ENCODE assay signal across 30 cellular contexts in the genomic region with DNA sequence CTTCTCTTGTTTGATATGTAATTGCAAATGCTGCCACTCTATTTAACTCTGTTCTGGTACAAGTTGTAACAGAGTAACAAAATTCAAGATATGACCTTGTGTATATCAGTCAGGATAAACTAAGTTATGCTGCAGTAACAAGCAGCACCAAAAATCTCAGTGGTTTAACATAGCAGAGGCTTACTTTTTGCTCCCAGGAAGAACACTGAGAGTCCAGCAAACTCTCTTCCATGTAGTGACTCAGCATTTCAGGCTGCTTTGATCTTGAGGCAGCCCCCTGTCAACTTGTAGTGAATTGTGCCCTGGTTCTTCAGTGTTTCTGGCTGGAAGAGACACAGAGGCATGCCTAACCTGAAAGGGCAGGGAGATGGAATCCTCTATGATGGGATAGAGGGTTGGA.
"Had no signal": no experiment of that assay in that cellular context is flagged by ENCODE, and none has a peak within 500 bp of the region (broad histone marks: within the 10 kb centered on the region; RNA-seq: fewer than 3 reads in every experiment).

No MANE protein-coding gene starts in this region.

- H3K36me3 ChIP-seq: gastroesophageal sphincter, prostate gland, right atrium auricular region, sigmoid colon, thyroid gland, vagina had no signal

- H3K4me3 Mint-ChIP-seq: dendritic cell treated with granulocyte-macrophage colony-stimulating factor and Interleukin-4, amounts not matched to agents 40 ng/mL and 50 ng/mL, for 4 days; endodermal cell; memory B cell; mesothelial cell of epicardium; naive B cell; natural killer cell treated with Interleukin-12 subunit alpha and Interleukin-12 subunit beta and Interleukin-15 and Interleukin-18, amount 100 ng/mL, for 72 hours; neural crest cell; stimulated activated effector memory CD8-positive, alpha-beta T cell treated with anti-CD3 and anti-CD28 coated beads, Interleukin-12 subunit alpha, Interleukin-12 subunit beta, amount 100 ng/mL, for 72 hours had no signal

- H3K27me3 Mint-ChIP-seq: dendritic cell treated with granulocyte-macrophage colony-stimulating factor and Interleukin-4, amounts not matched to agents 40 ng/mL and 50 ng/mL, for 4 days; naive B cell had no signal

- FAIRE-seq: kidney had no signal

- H3K9ac ChIP-seq: parathyroid adenoma had no signal

- H3K4me2 ChIP-seq: hepatocyte had no signal

- H3K36me3 Mint-ChIP-seq: mesothelial cell of epicardium; naive B cell; stimulated activated effector memory CD8-positive, alpha-beta T cell treated with anti-CD3 and anti-CD28 coated beads, Interleukin-12 subunit alpha, Interleukin-12 subunit beta, amount 100 ng/mL, for 72 hours had no signal

- H3K4me1 ChIP-seq: foreskin keratinocyte, parathyroid adenoma, prostate gland had no signal

- H3K27me3 ChIP-seq: heart left ventricle, hepatocyte, right atrium auricular region, sigmoid colon, stomach, thyroid gland, vagina had no signal

- H3K4me3 ChIP-seq: gastroesophageal sphincter, heart left ventricle, hepatocyte, lung, mucosa of descending colon, prostate gland, right atrium auricular region, sigmoid colon, stomach, thyroid gland, vagina had no signal

- H2AFZ ChIP-seq: hepatocyte, parathyroid adenoma had no signal

- H3K79me2 ChIP-seq: hepatocyte, parathyroid adenoma had no signal

- DNase-seq: effector CD8-positive, alpha-beta T cell; endodermal cell; heart left ventricle; kidney; mucosa of descending colon; naive B cell; sigmoid colon; stimulated activated CD4-positive, alpha-beta T cell treated with anti-CD3 and anti-CD28 coated beads, Interleukin-2, amount 100 ng/mL, for 24 hours; stimulated activated CD4-positive, alpha-beta T cell treated with anti-CD3 and anti-CD28 coated beads, Interleukin-4, amount 100 ng/mL, for 24 hours; stimulated activated naive CD4-positive, alpha-beta T cell treated with Interleukin-2 at 50 U/mL for 16 hours; stomach; thyroid gland; trophoblast cell had no signal

- H3K27ac ChIP-seq: epithelial cell of prostate, foreskin keratinocyte, gastroesophageal sphincter, heart left ventricle, hepatocyte, parathyroid adenoma, prostate gland, right atrium auricular region, sigmoid colon, stomach, thyroid gland, vagina had no signal

- ATAC-seq: esophagus mucosa; foreskin keratinocyte; gastroesophageal sphincter; heart left ventricle; left lobe of liver; mucosa of descending colon; natural killer cell treated with Interleukin-12 subunit alpha and Interleukin-12 subunit beta and Interleukin-15 and Interleukin-18, amount 100 ng/mL, for 72 hours; stimulated activated effector memory CD8-positive, alpha-beta T cell treated with anti-CD3 and anti-CD28 coated beads, Interleukin-12 subunit alpha, Interleukin-12 subunit beta, amount 100 ng/mL, for 72 hours had no signal

- H3K27ac Mint-ChIP-seq: dendritic cell treated with granulocyte-macrophage colony-stimulating factor and Interleukin-4, amounts not matched to agents 40 ng/mL and 50 ng/mL, for 4 days; endodermal cell; memory B cell; mesothelial cell of epicardium; stimulated activated effector memory CD8-positive, alpha-beta T cell treated with anti-CD3 and anti-CD28 coated beads, Interleukin-12 subunit alpha, Interleukin-12 subunit beta, amount 100 ng/mL, for 72 hours had no signal

- H3K9me3 Mint-ChIP-seq: dendritic cell treated with granulocyte-macrophage colony-stimulating factor and Interleukin-4, amounts not matched to agents 40 ng/mL and 50 ng/mL, for 4 days; memory B cell; natural killer cell treated with Interleukin-12 subunit alpha and Interleukin-12 subunit beta and Interleukin-15 and Interleukin-18, amount 100 ng/mL, for 72 hours; stimulated activated effector memory CD8-positive, alpha-beta T cell treated with anti-CD3 and anti-CD28 coated beads, Interleukin-12 subunit alpha, Interleukin-12 subunit beta, amount 100 ng/mL, for 72 hours had no signal

- H3K4me1 Mint-ChIP-seq: neural crest cell had no signal

- H3K9me3 ChIP-seq: mucosa of descending colon, prostate gland, right atrium auricular region, thyroid gland, vagina had no signal
